Comparison of ENCODE assay signal across 16 cellular contexts in genomic region chr14:72638021-72638420, GRCh38.
DNase-seq lines count a peak whose midpoint lies in the region; ATAC-seq and TF ChIP-seq lines count a peak whose summit lies in the region.
"Had no signal": no experiment of that assay in that cellular context is flagged by ENCODE, and none has a peak within 500 bp of the region (broad histone marks: within the 10 kb centered on the region; RNA-seq: fewer than 3 reads in every experiment).

No MANE protein-coding gene starts in this region.

- CTCF ChIA-PET in AG04449 (lab: Yijun Ruan, JAX) = interaction anchor here (1.3 kb wide), 1 partner anchor 120 kb away, joined by 3 read pairs; no protein-coding TSS in a partner anchor

- POLR2A ChIA-PET in AG04449 (lab: Yijun Ruan, JAX) = interaction anchor here (0.7 to 1.3 kb wide), 3 partner anchors 13 to 267 kb away, joined by 3 to 6 read pairs (median 4); no protein-coding TSS in a partner anchor

- no peak for TF ChIP-seq CTCF in AG04449 (IDR thresholded peaks at IDR 0.05; ENCODE audit: insufficient read depth, low read length, missing control alignments)

- H3K4me3 ChIP-seq in AG04449 (ENCODE audit: low read depth, low read length) = no peak overlapping the region
- H3K4me3 ChIP-seq: heart right ventricle, SJCRH30, testis had no signal

- no peak for ATAC-seq in GM18511 (IDR thresholded peaks at IDR 0.05; ENCODE audit: unreplicated experiment)

- DNase-seq in AG04449 (ENCODE audit: low read depth, low spot score) = peak; percentile 68
- DNase-seq in HS-27A (ENCODE audit: low read depth) = peak; percentile 89
- peak; percentile 81 for DNase-seq in amniotic stem cell (lab: John Stamatoyannopoulos, UW)
- DNase-seq in islet precursor cell = peak; percentile 66
- DNase-seq in C1 segment of cervical spinal cord (lab: John Stamatoyannopoulos, UW) = no peak
- DNase-seq in iPS-NIHi11 (ENCODE audit: low spot score) = no peak
- no peak for DNase-seq in GDM1 (lab: John Stamatoyannopoulos, UW)
- DNase-seq: activated CD4-positive, alpha-beta T cell treated with anti-CD3 and anti-CD28 coated beads, Interleukin-2, amount 10 ng/mL, durations not matched to agents 7 days and 5 days; activated gamma-delta T cell; CD4-positive, alpha-beta memory T cell; NCI-H1048; NCI-H524; testis had no signal

Comparison
In these comparisons a context has a peak if more than half of its experiments do, and no peak if none do; other contexts are left out.
1. DNase-seq: peak in AG04449 (single experiment), HS-27A (single experiment), amniotic stem cell (single experiment) and islet precursor cell (single experiment); none in C1 segment of cervical spinal cord (0 of 14), iPS-NIHi11 (single experiment) and GDM1 (single experiment).